19 cellular contexts compared by ENCODE assay signal in genomic region chr10:75195035-75195763, GRCh38. TPM values are rescaled to one million over a fixed set of nuclear protein-coding genes. Genes with fewer than 3 reads are reported as not detected.
DNase-seq lines count a peak whose midpoint lies in the region; ATAC-seq and TF ChIP-seq lines count a peak whose summit lies in the region.
"Had no signal": no experiment of that assay in that cellular context is flagged by ENCODE, and none has a peak within 500 bp of the region (broad histone marks: within the 10 kb centered on the region; RNA-seq: fewer than 3 reads in every experiment).

No MANE protein-coding gene starts in this region.

- H3K9me3 Mint-ChIP-seq in activated T-cell treated with anti-CD3 and anti-CD28 coated beads, Interleukin-2, amount 50 U/mL, for 24 hours, result no peaks in the 10 kb centered on the region
- H3K9me3 Mint-ChIP-seq: GM23338; natural killer cell; T-helper 1 cell treated with Interleukin-12 subunit alpha and Interleukin-12 subunit beta and Interleukin-4 antibody, amounts not matched to agents 30 μg/mL and 1 μg/mL, for 36 hours had no signal

- no peak overlapping the region for H3K27ac ChIP-seq in MM.1S (ENCODE audit: low read length)
- no peak overlapping the region for H3K27ac ChIP-seq in left lung
- H3K27ac ChIP-seq in gastrocnemius medialis, result no peak overlapping the region
- H3K27ac ChIP-seq: 22Rv1 had no signal

- H3K36me3 ChIP-seq in MM.1S (replicated peaks; ENCODE audit: insufficient read depth, low read length) (no peaks in the 10 kb centered on the region), left lung (no peaks in the 10 kb centered on the region), gastrocnemius medialis (no peaks in the 10 kb centered on the region)
- H3K36me3 ChIP-seq: gastroesophageal sphincter had no signal

- no peaks in the 10 kb centered on the region for H3K4me1 Mint-ChIP-seq in activated T-cell treated with anti-CD3 and anti-CD28 coated beads, Interleukin-2, amount 50 U/mL, for 24 hours (ENCODE audit: low read depth)
- H3K4me1 Mint-ChIP-seq: natural killer cell had no signal

- no peak overlapping the region for H3K4me3 Mint-ChIP-seq in activated T-cell treated with anti-CD3 and anti-CD28 coated beads, Interleukin-2, amount 50 U/mL, for 24 hours
- H3K4me3 Mint-ChIP-seq: GM23338; natural killer cell; T-helper 1 cell treated with Interleukin-12 subunit alpha and Interleukin-12 subunit beta and Interleukin-4 antibody, amounts not matched to agents 30 μg/mL and 1 μg/mL, for 36 hours had no signal

- no peaks in the 10 kb centered on the region for H3K4me1 ChIP-seq in MM.1S (ENCODE audit: low read length)
- H3K4me1 ChIP-seq in left lung, result peaks cover 0 to 18% of the 10 kb centered on the region in 2 donors
- no peaks in the 10 kb centered on the region for H3K4me1 ChIP-seq in gastrocnemius medialis

- H3K36me3 Mint-ChIP-seq in activated T-cell treated with anti-CD3 and anti-CD28 coated beads, Interleukin-2, amount 50 U/mL, for 24 hours (ENCODE audit: low read depth), result no peaks in the 10 kb centered on the region
- H3K36me3 Mint-ChIP-seq: natural killer cell had no signal

- H3K9me3 ChIP-seq in MM.1S (replicated peaks; ENCODE audit: insufficient read depth, low read length), result no peaks in the 10 kb centered on the region
- H3K9me3 ChIP-seq in left lung, result no peaks in the 10 kb centered on the region
- no peaks in the 10 kb centered on the region for H3K9me3 ChIP-seq in gastrocnemius medialis
- H3K9me3 ChIP-seq: gastroesophageal sphincter had no signal

- no peak overlapping the region for H2AFZ ChIP-seq in MM.1S (ENCODE audit: low read length)
- H2AFZ ChIP-seq: GM23338 had no signal

- intact Hi-C loops in left lung (cut with DNase I), result no loop called here
- intact Hi-C loops in gastrocnemius medialis (cut with DNase I; ENCODE audit: low total_unique reads), result no loop called here

- H3K9ac ChIP-seq in MM.1S (ENCODE audit: low read length), result no peak overlapping the region

- TF ChIP-seq CTCF in foreskin fibroblast (IDR thresholded peaks at IDR 0.05; ENCODE audit: low read depth, low read length), result no peak
- no peak for TF ChIP-seq CTCF in MM.1S (IDR thresholded peaks at IDR 0.05; ENCODE audit: low read length)
- no peak for TF ChIP-seq CTCF in left lung (IDR thresholded peaks at IDR 0.05)
- TF ChIP-seq CTCF in gastrocnemius medialis (IDR thresholded peaks at IDR 0.05 in 4 of 5, conservative IDR thresholded peaks at IDR 0.05 in 1 of 5), result no peak

- H3K9me2 ChIP-seq in MM.1S (replicated peaks; ENCODE audit: insufficient read depth, low read length), result no peaks in the 10 kb centered on the region

- no peak overlapping the region for H3K4me2 ChIP-seq in MM.1S (ENCODE audit: low read depth, low read length)
- H3K4me2 ChIP-seq: GM23338 had no signal

- H3K27me3 Mint-ChIP-seq in activated T-cell treated with anti-CD3 and anti-CD28 coated beads, Interleukin-2, amount 50 U/mL, for 24 hours, result no peaks in the 10 kb centered on the region

- no peaks in the 10 kb centered on the region for H3K79me2 ChIP-seq in MM.1S (ENCODE audit: low read length)

- no peak overlapping the region for H3K4me3 ChIP-seq in foreskin fibroblast (ENCODE audit: low read depth in 1 of 2, low read length in 2 of 2)
- no peak overlapping the region for H3K4me3 ChIP-seq in MM.1S (ENCODE audit: low read length)
- no peak overlapping the region for H3K4me3 ChIP-seq in left lung
- H3K4me3 ChIP-seq in gastrocnemius medialis, result no peak overlapping the region
- H3K4me3 ChIP-seq: gastroesophageal sphincter, GM12878, GM23338 had no signal

- in situ Hi-C loops in gastrocnemius medialis (cut with MboI; ENCODE audit: low sequenced_read_pairs in 4 of 4), result no loop called here

- H4K20me1 ChIP-seq in MM.1S (ENCODE audit: insufficient read depth, low read length), result no peaks in the 10 kb centered on the region

- H3K27ac Mint-ChIP-seq in activated T-cell treated with anti-CD3 and anti-CD28 coated beads, Interleukin-2, amount 50 U/mL, for 24 hours, result no peak overlapping the region
- H3K27ac Mint-ChIP-seq: natural killer cell; T-helper 1 cell treated with Interleukin-12 subunit alpha and Interleukin-12 subunit beta and Interleukin-4 antibody, amounts not matched to agents 30 μg/mL and 1 μg/mL, for 36 hours had no signal

- DNase-seq in activated T-cell treated with anti-CD3 and anti-CD28 coated beads, Interleukin-2, amount 50 U/mL, for 24 hours, result peak; percentile 6
- no peak for DNase-seq in activated T-cell treated with anti-CD3 and anti-CD28 coated beads, Interleukin-2, amount 50 U/mL, for 48 hours
- peak; percentile 27 for DNase-seq in amniotic stem cell (lab: John Stamatoyannopoulos, UW)
- DNase-seq in foreskin fibroblast, result peak; percentile 50 to 73
- DNase-seq in stimulated activated CD4-positive, alpha-beta T cell treated with anti-CD3 and anti-CD28 coated beads, Interleukin-4, amount 100 ng/mL, for 1 hour, result no peak
- no peak for DNase-seq in MM.1S
- no peak for DNase-seq in left lung
- DNase-seq in gastrocnemius medialis, result no peak
- DNase-seq: activated CD4-positive, alpha-beta T cell treated with anti-CD3 and anti-CD28 coated beads, Interleukin-2, amount 50 U/mL, for 1 hour; caudate nucleus; DMS153; left cardiac atrium; natural killer cell had no signal

- no peak for TF ChIP-seq POLR2A in gastrocnemius medialis (IDR thresholded peaks at IDR 0.05)

- ATAC-seq in left lung (no peak), gastrocnemius medialis (no peak)
- ATAC-seq: gastroesophageal sphincter, GM12878, GM23338, left cardiac atrium, natural killer cell, sciatic nerve had no signal

- no peaks in the 10 kb centered on the region for H3F3A ChIP-seq in MM.1S (ENCODE audit: insufficient read depth, low read length)

- no peaks in the 10 kb centered on the region for H3K27me3 ChIP-seq in MM.1S (replicated peaks; ENCODE audit: insufficient read depth, low read length)
- no peaks in the 10 kb centered on the region for H3K27me3 ChIP-seq in left lung
- H3K27me3 ChIP-seq in gastrocnemius medialis, result no peaks in the 10 kb centered on the region
- H3K27me3 ChIP-seq: gastroesophageal sphincter had no signal

RNA-seq across cellular contexts. Expression of gene VDAC2, which starts 15.4 kb away (rescaled TPM):
- total RNA-seq in left lung (100 to 1,000 TPM; 151 to 155 TPM), gastrocnemius medialis (100 to 1,000 TPM; 255 to 442 (median 268) TPM)

RNA-seq across cellular contexts. Expression of gene COMTD1, which starts 40.6 kb away (rescaled TPM):
- total RNA-seq in left lung, result 10 to 100 TPM; 18.6 to 26.5 TPM
- total RNA-seq in gastrocnemius medialis, result 10 to 100 TPM; 15.6 to 64.4 (median 34.9) TPM

Comparison
In these comparisons a context has a peak if more than half of its experiments do, and no peak if none do; other contexts are left out.
1. DNase-seq: peak in activated T-cell treated with anti-CD3 and anti-CD28 coated beads, Interleukin-2, amount 50 U/mL, for 24 hours (single experiment), amniotic stem cell (single experiment) and foreskin fibroblast (2 of 2); none in activated T-cell treated with anti-CD3 and anti-CD28 coated beads, Interleukin-2, amount 50 U/mL, for 48 hours (0 of 2), stimulated activated CD4-positive, alpha-beta T cell treated with anti-CD3 and anti-CD28 coated beads, Interleukin-4, amount 100 ng/mL, for 1 hour (single experiment), MM.1S (single experiment), left lung (0 of 2) and gastrocnemius medialis (0 of 2).